ENCODE assay signal across 10 cellular contexts in the genomic region with DNA sequence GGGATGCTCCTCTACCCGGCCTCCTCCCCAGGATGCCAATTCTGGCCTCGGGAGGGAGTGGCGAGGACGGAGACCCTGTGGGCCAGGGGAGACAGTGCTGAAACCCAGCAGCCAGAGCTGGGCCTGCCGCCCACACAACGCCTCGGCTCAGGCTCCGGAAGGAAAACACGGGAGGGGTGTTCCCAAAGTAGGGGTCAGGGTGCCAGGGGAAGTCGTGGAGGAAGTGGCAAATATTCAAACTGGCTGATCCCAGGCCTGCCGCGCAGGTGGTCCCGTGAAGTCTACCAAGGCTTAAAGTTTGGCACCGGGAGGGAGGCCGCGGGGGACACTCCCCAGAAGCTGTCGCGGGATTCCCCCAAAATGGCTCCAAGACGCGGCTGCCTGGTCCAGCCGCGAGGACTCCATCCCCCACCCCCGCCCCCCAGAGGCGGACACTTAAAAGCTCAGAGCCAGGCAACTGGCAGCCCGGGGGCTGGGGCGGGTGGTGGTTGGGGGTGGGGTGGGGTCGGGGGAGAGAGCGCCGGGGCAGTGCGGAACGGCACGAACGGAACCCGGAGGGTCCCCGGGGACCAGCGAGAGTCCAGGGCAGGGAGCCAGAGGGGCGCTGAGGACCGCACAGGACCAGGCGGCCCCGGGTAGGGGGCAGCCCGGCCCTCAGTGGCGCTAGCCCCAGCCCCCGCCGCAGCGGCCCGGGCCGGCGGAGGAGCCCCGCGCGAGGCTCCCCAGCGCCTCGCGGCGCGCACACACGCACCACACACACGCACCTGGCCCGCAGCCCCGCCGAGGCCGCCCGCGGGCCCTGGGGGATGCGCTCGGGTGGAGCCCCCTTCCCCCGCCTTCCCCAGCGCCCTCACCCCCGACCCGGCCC. TPM values are rescaled to one million over a fixed set of nuclear protein-coding genes. Genes with fewer than 3 reads are reported as not detected.
DNase-seq lines count a peak whose midpoint lies in the region; ATAC-seq and TF ChIP-seq lines count a peak whose summit lies in the region.
"Had no signal": no experiment of that assay in that cellular context is flagged by ENCODE, and none has a peak within 500 bp of the region (broad histone marks: within the 10 kb centered on the region; RNA-seq: fewer than 3 reads in every experiment).

No MANE protein-coding gene starts in this region.

- no peaks in the 10 kb centered on the region for H3K36me3 Mint-ChIP-seq in activated CD4-positive, alpha-beta T cell treated with anti-CD3 and anti-CD28 coated beads for 36 hours (ENCODE audit: low read depth)
- H3K36me3 Mint-ChIP-seq in activated naive CD8-positive, alpha-beta T cell, result no peaks in the 10 kb centered on the region
- H3K36me3 Mint-ChIP-seq in HFFc6 (ENCODE audit: low read depth), result no peaks in the 10 kb centered on the region

- CTCF ChIA-PET in activated CD4-positive, alpha-beta T cell treated with anti-CD3 and anti-CD28 coated beads for 36 hours (lab: Charles Lee), result no interaction called here

- ATAC-seq in activated CD4-positive, alpha-beta T cell treated with anti-CD3 and anti-CD28 coated beads for 36 hours, result peak; percentile 16
- peak; percentile 36 for ATAC-seq in stimulated activated naive CD8-positive, alpha-beta T cell treated with anti-CD3 and anti-CD28 coated beads, Interleukin-15, amount 100 ng/mL, for 72 hours
- no peak for ATAC-seq in GM19395 (IDR thresholded peaks at IDR 0.05; ENCODE audit: unreplicated experiment)

- POLR2A ChIA-PET in activated CD4-positive, alpha-beta T cell treated with anti-CD3 and anti-CD28 coated beads for 36 hours (lab: Charles Lee), result no interaction called here

- peaks cover 5% of the 10 kb centered on the region for H3K4me1 Mint-ChIP-seq in activated CD4-positive, alpha-beta T cell treated with anti-CD3 and anti-CD28 coated beads for 36 hours
- H3K4me1 Mint-ChIP-seq in activated naive CD8-positive, alpha-beta T cell (ENCODE audit: low read depth), result peaks cover 2% of the 10 kb centered on the region
- H3K4me1 Mint-ChIP-seq in stimulated activated naive CD8-positive, alpha-beta T cell treated with anti-CD3 and anti-CD28 coated beads, Interleukin-15, amount 100 ng/mL, for 72 hours, result peaks cover 19% of the 10 kb centered on the region
- no peaks in the 10 kb centered on the region for H3K4me1 Mint-ChIP-seq in HFFc6 (ENCODE audit: low read depth)

- TF ChIP-seq CTCF in kidney epithelial cell (IDR thresholded peaks at IDR 0.05; ENCODE audit: insufficient read depth, low read length, poor library complexity, severe bottlenecking) (no peak), HFFc6 (IDR thresholded peaks at IDR 0.05) (no peak)

- H3K27me3 ChIP-seq in kidney epithelial cell (ENCODE audit: control insufficient read depth, insufficient read depth, low read length), result peaks cover 71% of the 10 kb centered on the region

- H3K36me3 ChIP-seq in kidney epithelial cell (ENCODE audit: control insufficient read depth, insufficient read depth, low read length), result no peaks in the 10 kb centered on the region

- peaks cover 21% of the 10 kb centered on the region for H3K27me3 Mint-ChIP-seq in activated CD4-positive, alpha-beta T cell treated with anti-CD3 and anti-CD28 coated beads for 36 hours
- no peaks in the 10 kb centered on the region for H3K27me3 Mint-ChIP-seq in activated naive CD8-positive, alpha-beta T cell
- peaks cover 63% of the 10 kb centered on the region for H3K27me3 Mint-ChIP-seq in stimulated activated naive CD8-positive, alpha-beta T cell treated with anti-CD3 and anti-CD28 coated beads, Interleukin-15, amount 100 ng/mL, for 72 hours
- peaks cover 50% of the 10 kb centered on the region for H3K27me3 Mint-ChIP-seq in HFFc6 (ENCODE audit: insufficient read depth)

- peak overlapping the region; percentile 32 for H3K4me3 Mint-ChIP-seq in activated CD4-positive, alpha-beta T cell treated with anti-CD3 and anti-CD28 coated beads for 36 hours
- H3K4me3 Mint-ChIP-seq in activated naive CD8-positive, alpha-beta T cell, result peak overlapping the region; percentile 51
- peak overlapping the region; percentile 78 to 81 for H3K4me3 Mint-ChIP-seq in stimulated activated naive CD8-positive, alpha-beta T cell treated with anti-CD3 and anti-CD28 coated beads, Interleukin-15, amount 100 ng/mL, for 72 hours
- no peak overlapping the region for H3K4me3 Mint-ChIP-seq in HFFc6

- H3K9me3 Mint-ChIP-seq in activated CD4-positive, alpha-beta T cell treated with anti-CD3 and anti-CD28 coated beads for 36 hours (ENCODE audit: low read depth), result no peaks in the 10 kb centered on the region
- H3K9me3 Mint-ChIP-seq in activated naive CD8-positive, alpha-beta T cell (ENCODE audit: low read depth), result no peaks in the 10 kb centered on the region
- H3K9me3 Mint-ChIP-seq in stimulated activated naive CD8-positive, alpha-beta T cell treated with anti-CD3 and anti-CD28 coated beads, Interleukin-15, amount 100 ng/mL, for 72 hours, result no peaks in the 10 kb centered on the region
- no peaks in the 10 kb centered on the region for H3K9me3 Mint-ChIP-seq in HFFc6

- intact Hi-C loops in activated CD4-positive, alpha-beta T cell treated with anti-CD3 and anti-CD28 coated beads for 36 hours (cut with DNase I, micrococcal nuclease), result no loop called here

- peak overlapping the region; percentile 10 for H3K4me3 ChIP-seq in kidney epithelial cell (ENCODE audit: low read depth, low read length)

- DNase-seq in activated CD4-positive, alpha-beta T cell treated with anti-CD3 and anti-CD28 coated beads for 36 hours, result no peak
- DNase-seq in activated CD4-positive, alpha-beta T cell treated with anti-CD3 and anti-CD28 coated beads for 4 hours, result no peak
- no peak for DNase-seq in kidney epithelial cell (ENCODE audit: low read depth)
- peak in 1 of 2 donors; percentile 17 for DNase-seq in stimulated activated naive CD8-positive, alpha-beta T cell treated with anti-CD3 and anti-CD28 coated beads, Interleukin-15, amount 100 ng/mL, for 72 hours
- DNase-seq in ureter (ENCODE audit: low spot score), result no peak
- no peak for DNase-seq in HFFc6
- DNase-seq: SHP77 treated with DMSO at 0.1 percent for 48 hours had no signal

- no peak overlapping the region for H3K27ac Mint-ChIP-seq in activated CD4-positive, alpha-beta T cell treated with anti-CD3 and anti-CD28 coated beads for 36 hours
- H3K27ac Mint-ChIP-seq in activated naive CD8-positive, alpha-beta T cell, result no peak overlapping the region
- peak overlapping the region in 1 of 2 donors; percentile 85 for H3K27ac Mint-ChIP-seq in stimulated activated naive CD8-positive, alpha-beta T cell treated with anti-CD3 and anti-CD28 coated beads, Interleukin-15, amount 100 ng/mL, for 72 hours
- H3K27ac Mint-ChIP-seq in HFFc6, result no peak overlapping the region

RNA-seq across cellular contexts. Expression of a gene that starts 20.0 kb away (rescaled TPM):
- 1 to 10 TPM; 3.1 to 3.5 TPM for total RNA-seq in activated CD4-positive, alpha-beta T cell treated with anti-CD3 and anti-CD28 coated beads for 36 hours
- total RNA-seq in kidney epithelial cell, result 3.2 and 9.3 TPM in 2 replicates
- total RNA-seq in ureter, result 4.2 TPM
- under 1 TPM in 5 of 6 experiments, not detected in 1; 0.05 to 0.20 (median 0.14) TPM for total RNA-seq in HFFc6 (2021; fragmentation: NEBNext Ultra II Directional; extraction: Animal tissue kit (Norgen Biotek cat#: 25700))
- total RNA-seq: fibroblast of villous mesenchyme had no signal
